Comparison of ENCODE assay signal across 8 cellular contexts in genomic region chr19:53132231-53132991, GRCh38. TPM values are rescaled to one million over a fixed set of nuclear protein-coding genes. Genes with fewer than 3 reads are reported as not detected.
A peak's percentile ranks its signal among the peaks of the same experiment; 100 is the strongest.
DNase-seq lines count a peak whose midpoint lies in the region; ATAC-seq and TF ChIP-seq lines count a peak whose summit lies in the region.

TSS of gene ZNF415 (minus strand) at chr19:53132910. CDS start at chr19:53122676, 10,234 bp downstream.

- H2BK12ac ChIP-seq in trophoblast cell (ENCODE audit: low read length) = no peak within 1 kb of the TSS

- peak; percentile 65 to 90 for ATAC-seq in upper lobe of left lung (ENCODE audit: low FRiP score in 2 of 2)
- ATAC-seq in HG03108 (IDR thresholded peaks at IDR 0.05; ENCODE audit: unreplicated experiment) = no peak

- WGBS in trophoblast cell (ENCODE audit: extremely low coverage, insufficient coverage, insufficient read length) = no CpG with 5 or more reads among the region's 51 CpGs
- whole genome bisulfite sequencing in upper lobe of left lung, 2 donors = 1 to 3% methylated on average over 41 to 51 of the region's 51 CpGs

- H3K79me2 ChIP-seq in trophoblast cell (ENCODE audit: control insufficient read depth, insufficient read depth, low read length, poor library complexity) = no peaks in the 10 kb centered on the region

- no peak within 1 kb of the TSS for H3K23ac ChIP-seq in trophoblast cell (ENCODE audit: low read length)

- H3K4ac ChIP-seq in trophoblast cell (ENCODE audit: low read depth, low read length) = peak within 1 kb of the TSS; percentile 5

- H3K4me3 ChIP-seq in trophoblast cell (ENCODE audit: low read depth, low read length) (peak within 1 kb of the TSS; percentile 68), upper lobe of left lung (peak within 1 kb of the TSS; percentile 44 to 71 (median 58))

- peak within 1 kb of the TSS; percentile 36 for H4K12ac ChIP-seq in trophoblast cell (ENCODE audit: low read depth, low read length)

- H3K27me3 ChIP-seq in trophoblast cell (ENCODE audit: insufficient read depth, low read length) = no peaks in the 10 kb centered on the region
- peaks cover 0 to 5% (median 0%) of the 10 kb centered on the region in 4 donors for H3K27me3 ChIP-seq in upper lobe of left lung

- peak within 1 kb of the TSS; percentile 9 for H2BK120ac ChIP-seq in trophoblast cell (ENCODE audit: insufficient read depth, low read length, poor library complexity)

- DNase-seq in GM20000 (ENCODE audit: low spot score) = peak; percentile 77
- peak; percentile 84 for DNase-seq in RPMI8226
- DNase-seq in astrocyte of the hippocampus (ENCODE audit: low read depth, low spot score) = peak; percentile 91
- DNase-seq in hepatic stellate cell (ENCODE audit: low spot score) = peak; percentile 63
- peak; percentile 84 to 97 for DNase-seq in trophoblast cell
- DNase-seq in upper lobe of left lung = peak; percentile 72 to 74
- no peak for DNase-seq in T-helper 9 cell

- no peaks in the 10 kb centered on the region for H3K9me3 ChIP-seq in trophoblast cell (ENCODE audit: insufficient read depth, low read depth, low read length)
- H3K9me3 ChIP-seq in upper lobe of left lung = peaks cover 0 to 27% (median 16%) of the 10 kb centered on the region in 4 donors

- H3K9ac ChIP-seq in trophoblast cell (ENCODE audit: low read length) = peak within 1 kb of the TSS; percentile 63

- TF ChIP-seq EP300 in upper lobe of left lung (IDR thresholded peaks at IDR 0.05) = no peak

- H3K79me1 ChIP-seq in trophoblast cell (ENCODE audit: low read length) = peaks cover 2% of the 10 kb centered on the region

- no peak for TF ChIP-seq POLR2A in upper lobe of left lung (IDR thresholded peaks at IDR 0.05)

- H3K36me3 ChIP-seq in trophoblast cell (ENCODE audit: control insufficient read depth in 1 of 2, insufficient read depth in 2 of 2, low read length in 2 of 2) (no peaks in the 10 kb centered on the region), upper lobe of left lung (no peaks in the 10 kb centered on the region)

- no peak within 1 kb of the TSS for H3K27ac ChIP-seq in trophoblast cell (ENCODE audit: low read depth, low read length)
- H3K27ac ChIP-seq in upper lobe of left lung = peak within 1 kb of the TSS; percentile 46 to 78 (median 74)

- peak within 1 kb of the TSS; percentile 56 for H2AFZ ChIP-seq in trophoblast cell (ENCODE audit: insufficient read depth, low read length, poor library complexity)

- no peak within 1 kb of the TSS for H2BK5ac ChIP-seq in trophoblast cell (ENCODE audit: low read depth, low read length, poor library complexity)

- peak within 1 kb of the TSS; percentile 47 for H3K18ac ChIP-seq in trophoblast cell (ENCODE audit: low read length)

- TF ChIP-seq CTCF in GM20000 (IDR thresholded peaks at IDR 0.05; ENCODE audit: extremely low read depth, missing control alignments) (no peak), upper lobe of left lung (IDR thresholded peaks at IDR 0.05) (no peak)

- H2AK5ac ChIP-seq in trophoblast cell (ENCODE audit: low read length) = no peak within 1 kb of the TSS

- H3K14ac ChIP-seq in trophoblast cell (ENCODE audit: low read length) = peak within 1 kb of the TSS; percentile 10

- peaks cover 2 to 7% of the 10 kb centered on the region in 2 experiments for H3K4me1 ChIP-seq in trophoblast cell (ENCODE audit: control insufficient read depth in 1 of 2, insufficient read depth in 2 of 2, low read length in 2 of 2)
- H3K4me1 ChIP-seq in upper lobe of left lung = peaks cover 4 to 14% (median 7%) of the 10 kb centered on the region in 4 donors

- H3K4me2 ChIP-seq in trophoblast cell (ENCODE audit: low read length) = peak within 1 kb of the TSS; percentile 67

- H4K91ac ChIP-seq in trophoblast cell (ENCODE audit: low read depth, low read length) = peak within 1 kb of the TSS; percentile 60

- peak within 1 kb of the TSS; percentile 74 for H4K8ac ChIP-seq in trophoblast cell (ENCODE audit: low read depth, low read length)

RNA-seq across cellular contexts. Expression of gene ZNF415, which starts in this region (rescaled TPM):
- polyA plus RNA-seq in trophoblast cell (2013) = 14.2 and 16.3 TPM in 2 replicates
- total RNA-seq in upper lobe of left lung = 1 to 10 TPM; 2.4 to 7.9 (median 4.3) TPM
